8 cellular contexts compared by ENCODE assay signal in the genomic region with DNA sequence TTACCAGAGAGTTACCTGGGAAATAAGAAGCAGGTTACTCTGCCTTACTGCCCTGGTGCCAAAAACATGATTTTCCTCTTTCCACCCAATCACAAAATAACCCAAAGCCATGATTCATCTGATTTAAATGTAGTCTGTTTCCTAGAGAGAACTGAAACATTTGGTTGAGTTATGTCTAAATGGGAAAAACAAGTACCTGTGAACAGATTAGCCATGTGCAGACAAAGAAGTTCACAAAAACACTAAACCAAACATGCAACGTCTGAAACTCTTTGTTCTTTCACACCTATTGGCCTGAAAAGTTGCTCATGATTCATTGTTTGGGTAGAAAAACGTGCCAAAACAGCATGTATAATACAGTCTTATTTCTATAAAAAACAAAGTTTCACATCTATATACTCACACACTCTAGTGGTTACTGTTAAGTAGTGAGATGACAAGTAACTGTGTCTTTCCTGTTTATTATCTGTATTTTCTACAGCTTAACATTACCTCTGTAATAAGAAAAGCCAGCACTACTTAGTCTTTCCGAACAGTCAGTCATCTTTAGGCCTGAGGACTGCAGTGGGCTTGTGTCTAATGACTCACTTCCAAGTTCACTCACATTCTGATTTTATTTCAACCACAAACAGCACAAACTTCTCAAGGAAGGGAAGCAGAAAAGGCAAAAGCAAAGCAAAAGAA. TPM values are rescaled to one million over a fixed set of nuclear protein-coding genes. Genes with fewer than 3 reads are reported as not detected.
DNase-seq lines count a peak whose midpoint lies in the region; ATAC-seq and TF ChIP-seq lines count a peak whose summit lies in the region.

No MANE protein-coding gene starts in this region.

- H3K4me3 Mint-ChIP-seq in T-cell: no peak overlapping the region

- no peak overlapping the region for H3K27ac Mint-ChIP-seq in T-cell

- no peak overlapping the region for H3K4me3 ChIP-seq in BLaER1 treated with 17β-estradiol and CSF1 and Interleukin-3, amounts not matched to agents 10 nM and 100 nM
- H3K4me3 ChIP-seq in epithelial cell of proximal tubule (ENCODE audit: low read depth, low read length): no peak overlapping the region
- H3K4me3 ChIP-seq in thoracic aorta: no peak overlapping the region

- H3K36me3 Mint-ChIP-seq in T-cell: no peaks in the 10 kb centered on the region

- CTCF ChIA-PET in T-cell (lab: Charles Lee): no interaction called here

- peaks cover 33 to 53% (median 48%) of the 10 kb centered on the region in 10 experiments for H3K4me1 ChIP-seq in BLaER1 treated with 17β-estradiol and CSF1 and Interleukin-3, amounts not matched to agents 10 nM and 100 nM
- peaks cover 20 to 26% of the 10 kb centered on the region in 2 donors for H3K4me1 ChIP-seq in thoracic aorta (ENCODE audit: control insufficient read depth in 1 of 2, low read depth in 2 of 2)

- peak overlapping the region; percentile 49 to 95 (median 80) for H3K4me2 ChIP-seq in BLaER1 treated with 17β-estradiol and CSF1 and Interleukin-3, amounts not matched to agents 10 nM and 100 nM

- H3K9me3 ChIP-seq in BLaER1 treated with 17β-estradiol and CSF1 and Interleukin-3, amounts not matched to agents 10 nM and 100 nM (replicated peaks in 1 of 11): peaks cover 0 to 14% (median 0%) of the 10 kb centered on the region in 11 experiments; a peak in 7 of 22 replicates
- H3K9me3 ChIP-seq in thoracic aorta: no peaks in the 10 kb centered on the region

- TF ChIP-seq CTCF in epithelial cell of proximal tubule (conservative IDR thresholded peaks at IDR 0.05; ENCODE audit: low read depth, low read length) (no peak), thoracic aorta (IDR thresholded peaks at IDR 0.05) (no peak)

- H3K27me3 Mint-ChIP-seq in T-cell: no peaks in the 10 kb centered on the region

- H3K27ac ChIP-seq in BLaER1 treated with 17β-estradiol and CSF1 and Interleukin-3, amounts not matched to agents 10 nM and 100 nM: peak overlapping the region in 4 of 11 experiments; percentile 2 to 41 (median 14); a peak in 5 of 22 replicates
- peak overlapping the region; percentile 20 to 59 for H3K27ac ChIP-seq in thoracic aorta

- ATAC-seq in GM19467 (IDR thresholded peaks at IDR 0.05; ENCODE audit: unreplicated experiment) (peak; percentile 55), HG03521 (IDR thresholded peaks at IDR 0.05; ENCODE audit: unreplicated experiment) (peak; percentile 62), thoracic aorta (ENCODE audit: insufficient number of reproducible peaks, low FRiP score, low read depth) (no peak), T-cell (replicated peaks in 1 of 4) (no peak)

- H3K4me1 Mint-ChIP-seq in T-cell: peaks cover 0 to 2% (median 0%) of the 10 kb centered on the region in 3 donors

- no peaks in the 10 kb centered on the region for H3K27me3 ChIP-seq in BLaER1 treated with 17β-estradiol and CSF1 and Interleukin-3, amounts not matched to agents 10 nM and 100 nM
- H3K27me3 ChIP-seq in thoracic aorta (replicated peaks; ENCODE audit: insufficient read depth): no peaks in the 10 kb centered on the region

- no peaks in the 10 kb centered on the region for H4K20me1 ChIP-seq in BLaER1 treated with 17β-estradiol and CSF1 and Interleukin-3, amounts not matched to agents 10 nM and 100 nM

- no peaks in the 10 kb centered on the region for H3K36me3 ChIP-seq in BLaER1 treated with 17β-estradiol and CSF1 and Interleukin-3, amounts not matched to agents 10 nM and 100 nM
- no peaks in the 10 kb centered on the region for H3K36me3 ChIP-seq in thoracic aorta

- POLR2A ChIA-PET in T-cell (lab: Charles Lee): no interaction called here

- no peaks in the 10 kb centered on the region for H3K9me3 Mint-ChIP-seq in T-cell

- DNase-seq in epithelial cell of proximal tubule (ENCODE audit: low read depth) (peak; percentile 19), thoracic aorta (ENCODE audit: low spot score) (no peak), germinal center (ENCODE audit: low spot score) (no peak), T-cell (no peak)
- no peak for DNase-seq in activated CD8-positive, alpha-beta memory T cell treated with anti-CD3 and anti-CD28 coated beads, Interleukin-2, amount 50 U/mL, for 4 hours

- peak overlapping the region in 1 of 11 experiments; percentile 38; a peak in 2 of 22 replicates for H3K9ac ChIP-seq in BLaER1 treated with 17β-estradiol and CSF1 and Interleukin-3, amounts not matched to agents 10 nM and 100 nM

RNA-seq across cellular contexts. Expression of gene FAM174B, which starts 30.1 kb away (rescaled TPM):
- 9.3 and 9.6 TPM in 2 replicates for total RNA-seq in epithelial cell of proximal tubule
- 10 to 100 TPM in 1 of 2 donors, 1 to 10 TPM in 1; 6.1 to 10.0 TPM for total RNA-seq in thoracic aorta
- 10 to 100 TPM in 1 of 5 donors, 1 to 10 TPM in 4; 3.6 to 12.3 (median 4.2) TPM for total RNA-seq in T-cell

Comparison
In these comparisons a context has a peak if more than half of its experiments do, and no peak if none do; other contexts are left out.
1. ATAC-seq: peak in GM19467 (single experiment) and HG03521 (single experiment); none in thoracic aorta (single experiment) and T-cell (0 of 4).